ENCODE assay signal across 17 cellular contexts in the genomic region with DNA sequence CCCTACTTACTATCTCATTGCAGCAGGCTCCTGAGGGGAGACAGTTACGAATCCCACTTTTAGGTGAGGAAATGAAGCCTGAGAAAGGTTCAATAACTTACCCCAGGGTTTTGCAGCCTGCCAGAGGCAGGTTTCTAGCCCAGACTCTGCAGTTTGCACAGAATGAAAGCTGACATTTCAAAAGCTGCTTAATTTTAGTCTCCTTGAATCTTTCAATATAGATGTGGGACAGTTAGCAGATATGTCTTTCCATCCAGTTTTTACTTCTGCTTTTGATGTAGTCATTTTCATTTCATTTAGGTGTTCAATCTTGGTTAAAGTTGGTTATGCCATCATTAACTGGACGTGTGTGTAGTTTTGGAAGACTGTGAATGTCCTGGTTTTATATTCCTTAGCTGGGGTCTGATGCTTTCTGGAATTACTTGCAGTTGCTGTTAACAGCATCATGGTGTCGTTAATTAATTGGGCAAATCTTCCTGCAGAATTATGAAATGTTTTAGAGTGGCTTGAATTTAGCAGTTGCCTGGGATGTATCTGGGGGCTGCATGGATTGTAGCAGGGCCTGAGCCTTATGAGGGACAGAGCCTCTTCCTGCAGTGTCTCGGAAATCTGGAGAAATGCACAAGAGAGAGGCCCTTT.
DNase-seq lines count a peak whose midpoint lies in the region; ATAC-seq, FAIRE-seq and TF ChIP-seq lines count a peak whose summit lies in the region.
"Had no signal": no experiment of that assay in that cellular context is flagged by ENCODE, and none has a peak within 500 bp of the region (broad histone marks: within the 10 kb centered on the region; RNA-seq: fewer than 3 reads in every experiment).

No MANE protein-coding gene starts in this region.

- peak overlapping the region; percentile 71 for H3K9ac ChIP-seq in OCI-LY1 (ENCODE audit: low read length)
- H3K9ac ChIP-seq: SK-N-SH had no signal

- intact Hi-C loops in pancreas (cut with DNase I): no loop called here

- H3K27me3 ChIP-seq in OCI-LY1 (ENCODE audit: insufficient read depth, low read length): no peaks in the 10 kb centered on the region
- H3K27me3 ChIP-seq in pancreas: no peaks in the 10 kb centered on the region

- H3K9me2 ChIP-seq in OCI-LY1 (ENCODE audit: low read depth, low read length): no peaks in the 10 kb centered on the region
- H3K9me2 ChIP-seq: SK-N-SH had no signal

- no peaks in the 10 kb centered on the region for H4K20me1 ChIP-seq in OCI-LY1 (ENCODE audit: insufficient read depth, low read length)

- peaks cover 99% of the 10 kb centered on the region for H3K4me1 ChIP-seq in OCI-LY1 (ENCODE audit: insufficient read depth, low read length, severe bottlenecking)
- H3K4me1 ChIP-seq in pancreas: no peaks in the 10 kb centered on the region
- H3K4me1 ChIP-seq: Caco-2 had no signal

- H3K27ac Mint-ChIP-seq in glutamatergic neuron (ENCODE audit: unreplicated experiment): peak overlapping the region; percentile 23
- H3K27ac Mint-ChIP-seq in stimulated activated memory B cell treated with anti-CD40 and anti-IgM and Interleukin-4, amounts not matched to agents 10 μg/mL and 1 μg/mL and 100 μg/mL, for 72 hours: peak overlapping the region; percentile 96

- peaks cover 10% of the 10 kb centered on the region for H3K36me3 Mint-ChIP-seq in glutamatergic neuron (ENCODE audit: unreplicated experiment)
- H3K36me3 Mint-ChIP-seq in stimulated activated memory B cell treated with anti-CD40 and anti-IgM and Interleukin-4, amounts not matched to agents 10 μg/mL and 1 μg/mL and 100 μg/mL, for 72 hours: peaks cover 52% of the 10 kb centered on the region

- no peaks in the 10 kb centered on the region for H3K9me3 ChIP-seq in OCI-LY1 (ENCODE audit: low read length)
- H3K9me3 ChIP-seq in pancreas: no peaks in the 10 kb centered on the region
- H3K9me3 ChIP-seq: Caco-2, SK-N-SH had no signal

- FAIRE-seq in pancreas (lab: Jason Lieb, UNC): no peak
- FAIRE-seq: HTR-8/SVneo had no signal

- WGBS in pancreas, 2 donors: 70 to 81% methylated on average over 4 of the region's 4 CpGs

- peaks cover 54% of the 10 kb centered on the region for H3K4me1 Mint-ChIP-seq in glutamatergic neuron (ENCODE audit: low read depth, unreplicated experiment)
- peaks cover 88% of the 10 kb centered on the region for H3K4me1 Mint-ChIP-seq in stimulated activated memory B cell treated with anti-CD40 and anti-IgM and Interleukin-4, amounts not matched to agents 10 μg/mL and 1 μg/mL and 100 μg/mL, for 72 hours

- H3K4me3 Mint-ChIP-seq in glutamatergic neuron (ENCODE audit: unreplicated experiment): peak overlapping the region; percentile 3
- peak overlapping the region; percentile 54 for H3K4me3 Mint-ChIP-seq in stimulated activated memory B cell treated with anti-CD40 and anti-IgM and Interleukin-4, amounts not matched to agents 10 μg/mL and 1 μg/mL and 100 μg/mL, for 72 hours
- H3K4me3 Mint-ChIP-seq: activated T-cell treated with anti-CD3 and anti-CD28 coated beads, Interleukin-2, amount 50 U/mL, for 4 hours had no signal

- H3K36me3 ChIP-seq in OCI-LY1 (ENCODE audit: insufficient read depth, low read length) (peaks cover 52% of the 10 kb centered on the region; the same call in 1 of the 2 replicates), pancreas (no peaks in the 10 kb centered on the region)

- H3K79me2 ChIP-seq in OCI-LY1 (ENCODE audit: insufficient read depth, low read length): no peaks in the 10 kb centered on the region; the same call in 1 of the 2 replicates

- H3F3A ChIP-seq in OCI-LY1 (ENCODE audit: insufficient read depth, low read length): no peaks in the 10 kb centered on the region; the same call in 1 of the 2 replicates

- H3K27me3 Mint-ChIP-seq in glutamatergic neuron (ENCODE audit: unreplicated experiment): peaks cover 13% of the 10 kb centered on the region
- H3K27me3 Mint-ChIP-seq in stimulated activated memory B cell treated with anti-CD40 and anti-IgM and Interleukin-4, amounts not matched to agents 10 μg/mL and 1 μg/mL and 100 μg/mL, for 72 hours: no peaks in the 10 kb centered on the region

- no peak overlapping the region for H2AFZ ChIP-seq in OCI-LY1 (ENCODE audit: low read length)

- H3K9me3 Mint-ChIP-seq in glutamatergic neuron (ENCODE audit: unreplicated experiment): peaks cover 10% of the 10 kb centered on the region
- H3K9me3 Mint-ChIP-seq in stimulated activated memory B cell treated with anti-CD40 and anti-IgM and Interleukin-4, amounts not matched to agents 10 μg/mL and 1 μg/mL and 100 μg/mL, for 72 hours: peaks cover 3% of the 10 kb centered on the region
- H3K9me3 Mint-ChIP-seq: activated T-cell treated with anti-CD3 and anti-CD28 coated beads, Interleukin-2, amount 50 U/mL, for 4 hours had no signal

- TF ChIP-seq CTCF in OCI-LY1 (IDR thresholded peaks at IDR 0.05; ENCODE audit: low read length) (no peak), glutamatergic neuron (IDR thresholded peaks at IDR 0.05; ENCODE audit: partially characterized antibody, unreplicated experiment) (no peak), pancreas (IDR thresholded peaks at IDR 0.05) (no peak)

- peak overlapping the region; percentile 68 for H3K4me2 ChIP-seq in OCI-LY1 (ENCODE audit: low read length)
- H3K4me2 ChIP-seq: SK-N-SH had no signal

- DNase-seq in NCI-H524 (lab: John Stamatoyannopoulos, UW) (peak; percentile 21 to 58), NCI-H524 treated with DMSO at 0.1 percent for 48 hours (lab: John Stamatoyannopoulos, UW) (no peak), glutamatergic neuron (no peak), pancreas (no peak)
- no peak for DNase-seq in effector CD4-positive, alpha-beta T cell
- DNase-seq: activated T-cell treated with anti-CD3 and anti-CD28 coated beads, Interleukin-2, amount 50 U/mL, for 4 hours; Caco-2; posterior cingulate gyrus; SK-N-SH had no signal

- H3K27ac ChIP-seq in OCI-LY1 (ENCODE audit: low read depth, low read length, poor library complexity, severe bottlenecking) (peak overlapping the region; percentile 98), pancreas (no peak overlapping the region)
- H3K27ac ChIP-seq: 22Rv1, epithelial cell of prostate had no signal

- peak; percentile 54 for ATAC-seq in stimulated activated memory B cell treated with anti-CD40 and anti-IgM and Interleukin-4, amounts not matched to agents 10 μg/mL and 1 μg/mL and 100 μg/mL, for 72 hours
- ATAC-seq in GM18909 (IDR thresholded peaks at IDR 0.05; ENCODE audit: poor library complexity, unreplicated experiment) (no peak), pancreas (no peak)
- ATAC-seq: activated CD4-positive, CD25-positive, alpha-beta regulatory T cell treated with anti-CD3 and anti-CD28 coated beads, Interleukin-2, amount 50 U/mL, for 24 hours; activated T-cell treated with anti-CD3 and anti-CD28 coated beads, Interleukin-2, amount 50 U/mL, for 4 hours; HCT116 had no signal

- H3K4me3 ChIP-seq in OCI-LY1 (ENCODE audit: low read depth, low read length, poor library complexity, severe bottlenecking) (peak overlapping the region; percentile 40), pancreas (no peak overlapping the region)

Comparison
In these comparisons a context has a peak if more than half of its experiments do, and no peak if none do; other contexts are left out.
1. DNase-seq: peak in NCI-H524 (2 of 2); none in NCI-H524 treated with DMSO at 0.1 percent for 48 hours (single experiment), glutamatergic neuron (single experiment), pancreas (0 of 6) and effector CD4-positive, alpha-beta T cell (single experiment).